Comparison of ENCODE assay signal across 20 cellular contexts in the genomic region with DNA sequence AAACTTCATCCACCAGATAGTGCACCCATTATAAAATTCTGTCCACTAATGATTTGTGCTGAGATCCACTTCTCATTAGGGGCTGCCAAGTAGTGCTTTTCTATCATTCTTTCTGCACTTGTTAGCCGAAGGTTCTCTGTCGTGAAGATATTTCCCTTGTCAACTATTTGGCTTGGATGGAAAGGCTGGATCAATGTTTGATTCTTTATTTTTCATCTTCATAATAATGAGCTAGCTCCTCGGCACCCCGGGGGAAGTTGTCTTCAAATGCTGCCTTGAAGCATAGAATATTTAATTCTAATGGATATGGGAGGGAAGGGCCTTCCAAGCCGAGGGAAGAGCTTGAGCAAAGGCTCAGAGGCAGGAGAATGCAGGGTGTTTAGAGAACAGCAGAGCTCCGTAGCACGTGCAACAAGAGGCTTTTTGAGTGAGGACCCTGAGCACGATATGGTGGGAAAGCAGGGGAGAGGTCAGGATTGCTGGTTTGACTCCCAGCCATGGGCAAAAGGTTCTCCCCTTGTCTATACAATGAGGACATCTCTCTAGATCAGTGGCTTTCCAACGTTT. TPM values are rescaled to one million over a fixed set of nuclear protein-coding genes. Genes with fewer than 3 reads are reported as not detected.
"Had no signal": no experiment of that assay in that cellular context is flagged by ENCODE, and none has a peak within 500 bp of the region (broad histone marks: within the 10 kb centered on the region; RNA-seq: fewer than 3 reads in every experiment).

No MANE protein-coding gene starts in this region.

- H3K27ac Mint-ChIP-seq: activated naive CD8-positive, alpha-beta T cell; dendritic cell treated with granulocyte-macrophage colony-stimulating factor and Interleukin-4, amounts not matched to agents 40 ng/mL and 50 ng/mL, for 4 days had no signal

- H3K27ac ChIP-seq: esophagus squamous epithelium, heart right ventricle, ovary, psoas muscle, upper lobe of right lung had no signal

- H3K4me3 Mint-ChIP-seq: activated naive CD8-positive, alpha-beta T cell; dendritic cell treated with granulocyte-macrophage colony-stimulating factor and Interleukin-4, amounts not matched to agents 40 ng/mL and 50 ng/mL, for 4 days; naive thymus-derived CD8-positive, alpha-beta T cell had no signal

- H3K27me3 Mint-ChIP-seq: activated naive CD8-positive, alpha-beta T cell; dendritic cell treated with granulocyte-macrophage colony-stimulating factor and Interleukin-4, amounts not matched to agents 40 ng/mL and 50 ng/mL, for 4 days; naive thymus-derived CD8-positive, alpha-beta T cell had no signal

- ATAC-seq: naive thymus-derived CD8-positive, alpha-beta T cell had no signal

- H3K9me3 Mint-ChIP-seq: dendritic cell treated with granulocyte-macrophage colony-stimulating factor and Interleukin-4, amounts not matched to agents 40 ng/mL and 50 ng/mL, for 4 days; naive thymus-derived CD8-positive, alpha-beta T cell had no signal

- H3K36me3 ChIP-seq: ovary had no signal

- DNase-seq: activated gamma-delta T cell treated with Interleukin-2 at 50 U/mL for 16 hours; activated T-cell treated with anti-CD3 and anti-CD28 coated beads, Interleukin-2, amount 50 U/mL, for 1 hour; effector CD8-positive, alpha-beta T cell; esophagus squamous epithelium; heart right ventricle; kidney glomerular epithelial cell; mesendoderm; naive thymus-derived CD8-positive, alpha-beta T cell; ovary; psoas muscle; right cardiac atrium; small intestine; stimulated activated CD4-positive, alpha-beta T cell treated with anti-CD3 and anti-CD28 coated beads, Interleukin-15, amount 100 ng/mL, for 24 hours; stimulated activated CD4-positive, alpha-beta T cell treated with anti-CD3 and anti-CD28 coated beads, Interleukin-2, amount 100 ng/mL, for 48 hours; T-helper 1 cell; T-helper 9 cell; upper lobe of right lung had no signal

- H3K27me3 ChIP-seq: esophagus squamous epithelium, heart right ventricle, ovary, upper lobe of right lung had no signal

- H3K4me1 ChIP-seq: esophagus squamous epithelium, heart right ventricle, psoas muscle, upper lobe of right lung had no signal

- H3K4me3 ChIP-seq: esophagus squamous epithelium, heart right ventricle, ovary, psoas muscle, upper lobe of right lung had no signal

- H3K9me3 ChIP-seq: esophagus squamous epithelium, heart right ventricle, ovary, psoas muscle, upper lobe of right lung had no signal

RNA-seq across cellular contexts. Expression of a gene that starts 16.3 kb away (rescaled TPM):
- polyA plus RNA-seq: endothelial cell of umbilical vein had no signal
